12 cellular contexts compared by ENCODE assay signal in genomic region chr10:3926675-3927525, GRCh38.
DNase-seq lines count a peak whose midpoint lies in the region; ATAC-seq and TF ChIP-seq lines count a peak whose summit lies in the region.
"Had no signal": no experiment of that assay in that cellular context is flagged by ENCODE, and none has a peak within 500 bp of the region (broad histone marks: within the 10 kb centered on the region; RNA-seq: fewer than 3 reads in every experiment).

No MANE protein-coding gene starts in this region.

- H3K4me1 Mint-ChIP-seq in glutamatergic neuron (ENCODE audit: low read depth, unreplicated experiment) (no peaks in the 10 kb centered on the region), immature natural killer cell (peaks cover 5 to 8% of the 10 kb centered on the region in 2 donors)
- H3K4me1 Mint-ChIP-seq: activated B cell treated with CpG ODN at 0.5 μM for 24 hours had no signal

- ATAC-seq in GM19351 (IDR thresholded peaks at IDR 0.05; ENCODE audit: unreplicated experiment), result no peak
- ATAC-seq: gastrocnemius medialis, left lobe of liver had no signal

- DNase-seq in A172 (ENCODE audit: low spot score) (peak; percentile 66), HUDEP-2 (lab: John Stamatoyannopoulos, UW; ENCODE audit: unreplicated experiment in 76 of 76) (peak in 45 of 76 experiments; percentile 6 to 77 (median 31)), amniotic epithelial cell (ENCODE audit: low read depth) (peak; percentile 97), kidney tubule cell (ENCODE audit: low spot score) (peak; percentile 35), glutamatergic neuron (no peak), immature natural killer cell (no peak), HCEC 1CT (no peak)
- DNase-seq: activated B cell treated with CpG ODN at 0.5 μM for 24 hours, gastrocnemius medialis, nucleus accumbens had no signal

- no peaks in the 10 kb centered on the region for H3K9me3 Mint-ChIP-seq in glutamatergic neuron (ENCODE audit: unreplicated experiment)
- no peaks in the 10 kb centered on the region for H3K9me3 Mint-ChIP-seq in immature natural killer cell
- H3K9me3 Mint-ChIP-seq: activated B cell treated with CpG ODN at 0.5 μM for 24 hours had no signal

- H3K4me3 Mint-ChIP-seq in glutamatergic neuron (ENCODE audit: unreplicated experiment), result no peak overlapping the region
- no peak overlapping the region for H3K4me3 Mint-ChIP-seq in immature natural killer cell
- H3K4me3 Mint-ChIP-seq: activated B cell treated with CpG ODN at 0.5 μM for 24 hours had no signal

- no peaks in the 10 kb centered on the region for H3K36me3 Mint-ChIP-seq in glutamatergic neuron (ENCODE audit: unreplicated experiment)
- peaks cover 0 to 6% (median 0%) of the 10 kb centered on the region in 3 donors for H3K36me3 Mint-ChIP-seq in immature natural killer cell

- H3K27me3 Mint-ChIP-seq in glutamatergic neuron (ENCODE audit: unreplicated experiment), result peaks cover 4% of the 10 kb centered on the region
- peaks cover 0 to 5% (median 2%) of the 10 kb centered on the region in 3 donors for H3K27me3 Mint-ChIP-seq in immature natural killer cell (ENCODE audit: low read depth in 3 of 3)
- H3K27me3 Mint-ChIP-seq: activated B cell treated with CpG ODN at 0.5 μM for 24 hours had no signal

- H3K27ac Mint-ChIP-seq in glutamatergic neuron (ENCODE audit: unreplicated experiment) (no peak overlapping the region), immature natural killer cell (no peak overlapping the region)
- H3K27ac Mint-ChIP-seq: activated B cell treated with CpG ODN at 0.5 μM for 24 hours had no signal

- TF ChIP-seq CTCF in glutamatergic neuron (IDR thresholded peaks at IDR 0.05; ENCODE audit: partially characterized antibody, unreplicated experiment), result no peak

Comparison
In these comparisons a context has a peak if more than half of its experiments do, and no peak if none do; other contexts are left out.
1. DNase-seq: peak in A172 (single experiment), HUDEP-2 (45 of 76), amniotic epithelial cell (single experiment) and kidney tubule cell (single experiment); none in glutamatergic neuron (single experiment), immature natural killer cell (0 of 3) and HCEC 1CT (single experiment).